8 cellular contexts compared by ENCODE assay signal in genomic region chr12:111636209-111636928, GRCh38. TPM values are rescaled to one million over a fixed set of nuclear protein-coding genes. Genes with fewer than 3 reads are reported as not detected.
DNase-seq lines count a peak whose midpoint lies in the region; TF ChIP-seq lines count a peak whose summit lies in the region.

No MANE protein-coding gene starts in this region.

- H3K9me2 ChIP-seq in hepatocyte (replicated peaks; ENCODE audit: insufficient read depth) = no peaks in the 10 kb centered on the region

- H3K27me3 ChIP-seq in CD8-positive, alpha-beta memory T cell (ENCODE audit: insufficient read depth, low read length, poor library complexity, severe bottlenecking) = no peaks in the 10 kb centered on the region
- no peaks in the 10 kb centered on the region for H3K27me3 ChIP-seq in hepatocyte

- POLR2A ChIA-PET in CD8-positive, alpha-beta memory T cell (lab: Charles Lee) = no interaction called here

- no peak overlapping the region for H3K4me3 ChIP-seq in CD8-positive, alpha-beta memory T cell (ENCODE audit: low read length)
- H3K4me3 ChIP-seq in astrocyte of the cerebellum (ENCODE audit: low read depth, low read length) (no peak overlapping the region), hepatocyte (no peak overlapping the region)

- H3K4me1 Mint-ChIP-seq in CD8-positive, alpha-beta memory T cell = no peaks in the 10 kb centered on the region
- H3K4me1 Mint-ChIP-seq in activated naive CD4-positive, alpha-beta T cell treated with anti-CD3 and anti-CD28 coated beads for 36 hours (ENCODE audit: low read depth) = no peaks in the 10 kb centered on the region

- no peaks in the 10 kb centered on the region for H3K36me3 ChIP-seq in CD8-positive, alpha-beta memory T cell (ENCODE audit: insufficient read depth, low read length)
- no peaks in the 10 kb centered on the region for H3K36me3 ChIP-seq in hepatocyte (replicated peaks; ENCODE audit: insufficient read depth, low read depth)

- CTCF ChIA-PET in CD8-positive, alpha-beta memory T cell (lab: Charles Lee) = no interaction called here
- CTCF ChIA-PET in activated naive CD4-positive, alpha-beta T cell treated with anti-CD3 and anti-CD28 coated beads for 36 hours (lab: Charles Lee) = no interaction called here

- WGBS in hepatocyte (ENCODE audit: low lambda C conversion rate, missing lambda C conversion rate) = 27% methylated on average over 19 of the region's 19 CpGs

- H4K20me1 ChIP-seq in hepatocyte (ENCODE audit: insufficient read depth, poor library complexity, severe bottlenecking) = no peaks in the 10 kb centered on the region

- no peaks in the 10 kb centered on the region for H3K27me3 Mint-ChIP-seq in CD8-positive, alpha-beta memory T cell
- H3K27me3 Mint-ChIP-seq in activated naive CD4-positive, alpha-beta T cell treated with anti-CD3 and anti-CD28 coated beads for 36 hours (ENCODE audit: low read depth) = no peaks in the 10 kb centered on the region

- no peaks in the 10 kb centered on the region for H3K9me3 Mint-ChIP-seq in CD8-positive, alpha-beta memory T cell
- H3K9me3 Mint-ChIP-seq in activated naive CD4-positive, alpha-beta T cell treated with anti-CD3 and anti-CD28 coated beads for 36 hours = no peaks in the 10 kb centered on the region

- H3K27ac Mint-ChIP-seq in CD8-positive, alpha-beta memory T cell = peak overlapping the region in 1 of 8 donors; percentile 67
- H3K27ac Mint-ChIP-seq in activated naive CD4-positive, alpha-beta T cell treated with anti-CD3 and anti-CD28 coated beads for 36 hours = no peak overlapping the region

- H3K4me2 ChIP-seq in hepatocyte = peak overlapping the region; percentile 63

- intact Hi-C loops in posterior cingulate gyrus (cut with DNase I) = no loop called here
- intact Hi-C loops in activated naive CD4-positive, alpha-beta T cell treated with anti-CD3 and anti-CD28 coated beads for 36 hours (cut with micrococcal nuclease) = no loop called here

- peak overlapping the region; percentile 41 for H2AFZ ChIP-seq in hepatocyte

- no peaks in the 10 kb centered on the region for H3K9me3 ChIP-seq in CD8-positive, alpha-beta memory T cell (ENCODE audit: low read length)
- no peaks in the 10 kb centered on the region for H3K9me3 ChIP-seq in hepatocyte (ENCODE audit: low read depth)

- no peak for TF ChIP-seq CTCF in astrocyte of the cerebellum (IDR thresholded peaks at IDR 0.05; ENCODE audit: low read depth, low read length, missing control alignments)
- no peak for TF ChIP-seq CTCF in hepatocyte (IDR thresholded peaks at IDR 0.05; ENCODE audit: poor library complexity)

- DNase-seq in CD8-positive, alpha-beta memory T cell = no peak
- DNase-seq in astrocyte of the cerebellum (ENCODE audit: low read depth) (peak; percentile 83), hepatocyte (ENCODE audit: low spot score) (peak; percentile 78), posterior cingulate gyrus (peak in 9 of 10 donors; percentile 30 to 92 (median 61)), Kasumi-1 (lab: John Stamatoyannopoulos, UW) (no peak), KG1 (lab: John Stamatoyannopoulos, UW) (no peak), DMS53 treated with DMSO at 0.1 percent for 48 hours (lab: John Stamatoyannopoulos, UW; ENCODE audit: unreplicated experiment) (no peak)
- DNase-seq in activated naive CD4-positive, alpha-beta T cell treated with anti-CD3 and anti-CD28 coated beads for 36 hours = no peak

- peak overlapping the region; percentile 86 for H3K27ac ChIP-seq in CD8-positive, alpha-beta memory T cell (ENCODE audit: low read depth, low read length)
- H3K27ac ChIP-seq in hepatocyte = peak overlapping the region; percentile 95

- in situ Hi-C loops in astrocyte of the cerebellum (cut with HindIII; ENCODE audit: low sequenced_read_pairs) = no loop called here

- peaks cover 0 to 11% (median 3%) of the 10 kb centered on the region in 3 donors for H3K36me3 Mint-ChIP-seq in CD8-positive, alpha-beta memory T cell
- H3K36me3 Mint-ChIP-seq in activated naive CD4-positive, alpha-beta T cell treated with anti-CD3 and anti-CD28 coated beads for 36 hours (ENCODE audit: low read depth) = peaks cover 6% of the 10 kb centered on the region

- no peaks in the 10 kb centered on the region for H3K4me1 ChIP-seq in CD8-positive, alpha-beta memory T cell (ENCODE audit: insufficient read depth, low read length)
- H3K4me1 ChIP-seq in hepatocyte (ENCODE audit: insufficient read depth) = peaks cover 23% of the 10 kb centered on the region

- H3K4me3 Mint-ChIP-seq in CD8-positive, alpha-beta memory T cell = no peak overlapping the region
- H3K4me3 Mint-ChIP-seq in activated naive CD4-positive, alpha-beta T cell treated with anti-CD3 and anti-CD28 coated beads for 36 hours = no peak overlapping the region

- H3K79me2 ChIP-seq in hepatocyte = peaks cover 3% of the 10 kb centered on the region

RNA-seq across cellular contexts. Expression of gene ATXN2, which starts 37.3 kb away (rescaled TPM):
- total RNA-seq in CD8-positive, alpha-beta memory T cell = 10 to 100 TPM; 39.9 to 44.9 TPM
- 27.7 TPM for polyA plus RNA-seq in CD8-positive, alpha-beta memory T cell
- total RNA-seq in hepatocyte = 30.4 and 36.9 TPM in 2 replicates
- polyA plus RNA-seq in hepatocyte = 47.9 and 57.8 TPM in 2 replicates
- total RNA-seq in activated naive CD4-positive, alpha-beta T cell treated with anti-CD3 and anti-CD28 coated beads for 36 hours = 10 to 100 TPM; 30.6 to 31.5 TPM

RNA-seq across cellular contexts. Expression of gene BRAP, which starts 49.4 kb away (rescaled TPM):
- total RNA-seq in CD8-positive, alpha-beta memory T cell = 10 to 100 TPM; 23.2 to 25.9 TPM
- 27.5 TPM for polyA plus RNA-seq in CD8-positive, alpha-beta memory T cell
- 13.9 and 15.8 TPM in 2 replicates for total RNA-seq in hepatocyte
- 16.8 and 19.7 TPM in 2 replicates for polyA plus RNA-seq in hepatocyte
- 10 to 100 TPM; 14.7 to 16.9 TPM for total RNA-seq in activated naive CD4-positive, alpha-beta T cell treated with anti-CD3 and anti-CD28 coated beads for 36 hours

RNA-seq across cellular contexts. Expression of gene ACAD10, which starts 49.5 kb away (rescaled TPM):
- total RNA-seq in CD8-positive, alpha-beta memory T cell = 10 to 100 TPM; 20.7 to 21.6 TPM
- polyA plus RNA-seq in CD8-positive, alpha-beta memory T cell = 13.0 TPM
- total RNA-seq in hepatocyte = 21.5 and 32.5 TPM in 2 replicates
- polyA plus RNA-seq in hepatocyte = 20.7 and 24.2 TPM in 2 replicates
- 10 to 100 TPM; 19.0 to 21.7 TPM for total RNA-seq in activated naive CD4-positive, alpha-beta T cell treated with anti-CD3 and anti-CD28 coated beads for 36 hours

Comparison
In these comparisons a context has a peak if more than half of its experiments do, and no peak if none do; other contexts are left out.
1. DNase-seq: peak in astrocyte of the cerebellum (single experiment), hepatocyte (single experiment) and posterior cingulate gyrus (9 of 10); none in CD8-positive, alpha-beta memory T cell (0 of 5), Kasumi-1 (0 of 2), KG1 (single experiment), DMS53 treated with DMSO at 0.1 percent for 48 hours (single experiment) and activated naive CD4-positive, alpha-beta T cell treated with anti-CD3 and anti-CD28 coated beads for 36 hours (single experiment).